Comparison of ENCODE assay signal across 1 cellular context in genomic region chr15:101615414-101615985, GRCh38.
A peak's percentile ranks its signal among the peaks of the same experiment; 100 is the strongest.
TF ChIP-seq lines count a peak whose summit lies in the region.

No MANE protein-coding gene starts in this region.

TF ChIP-seq in HepG2, 621 proteins besides CTCF, POLR2A, EP300 and RAD21 (continued from another document):
- TF ChIP-seq ZNF407 (CRISPR knock-in tag; IDR thresholded peaks at IDR 0.05; ENCODE audit: not compliant biosample characterization) (no peak), ZNF432 (CRISPR knock-in tag; IDR thresholded peaks at IDR 0.05; ENCODE audit: borderline replicate concordance) (0 out of 2 replicates have a peak, but pooled peaks have one; percentile 66), KAT7 (CRISPR knock-in tag; IDR thresholded peaks at IDR 0.05; ENCODE audit: borderline replicate concordance) (no peak), CSRNP2 (CRISPR knock-in tag; conservative IDR thresholded peaks at IDR 0.05; ENCODE audit: low read depth) (no peak), ZNF691 (CRISPR knock-in tag; IDR thresholded peaks at IDR 0.05; ENCODE audit: borderline replicate concordance, low read depth) (peak; percentile 7; the same call in 1 of the 2 replicates), TBX2 (CRISPR knock-in tag; IDR thresholded peaks at IDR 0.05; ENCODE audit: borderline replicate concordance) (no peak), DMAP1 (CRISPR knock-in tag; IDR thresholded peaks at IDR 0.05) (no peak), ZNF34 (CRISPR knock-in tag; IDR thresholded peaks at IDR 0.05; ENCODE audit: borderline replicate concordance) (no peak), ZFP82 (CRISPR knock-in tag; IDR thresholded peaks at IDR 0.05; ENCODE audit: borderline replicate concordance) (no peak), SPEN (CRISPR knock-in tag; IDR thresholded peaks at IDR 0.05; ENCODE audit: low read depth) (no peak), MTA1 (CRISPR knock-in tag; IDR thresholded peaks at IDR 0.05; ENCODE audit: borderline replicate concordance) (peak; percentile 39; the same call in 1 of the 2 replicates), YEATS4 (CRISPR knock-in tag; IDR thresholded peaks at IDR 0.05; ENCODE audit: borderline replicate concordance) (no peak), ZNF720 (CRISPR knock-in tag; IDR thresholded peaks at IDR 0.05) (no peak), UBTF (CRISPR knock-in tag; IDR thresholded peaks at IDR 0.05) (0 out of 2 replicates have a peak, but pooled peaks have one; percentile 8), ZFP36L1 (CRISPR knock-in tag; IDR thresholded peaks at IDR 0.05) (no peak), ZFP37 (CRISPR knock-in tag; IDR thresholded peaks at IDR 0.05; ENCODE audit: borderline replicate concordance) (no peak), SIN3B (IDR thresholded peaks at IDR 0.05; ENCODE audit: low read length) (no peak), ZSCAN29 (CRISPR knock-in tag; conservative IDR thresholded peaks at IDR 0.05) (0 out of 2 replicates have a peak, but pooled peaks have one; percentile 18), PAXIP1 (CRISPR knock-in tag; conservative IDR thresholded peaks at IDR 0.05) (no peak), PRPF4 (IDR thresholded peaks at IDR 0.05; ENCODE audit: low read depth, low read length, poor library complexity, severe bottlenecking) (no peak), DMTF1 (CRISPR knock-in tag; IDR thresholded peaks at IDR 0.05) (peak; percentile 58; the same call in 1 of the 2 replicates), ZNF44 (CRISPR knock-in tag; IDR thresholded peaks at IDR 0.05) (no peak)
